Comparison of ENCODE assay signal across 1 cellular context in genomic region chr7:111029574-111030357, GRCh38.
TF ChIP-seq lines count a peak whose summit lies in the region.

No MANE protein-coding gene starts in this region.

TF ChIP-seq in HepG2, 621 proteins besides CTCF, POLR2A, EP300 and RAD21 (continued from another document):
- TF ChIP-seq ZNF800 (CRISPR knock-in tag; IDR thresholded peaks at IDR 0.05) = peak; percentile 68; the same call in 1 of the 2 replicates
- no peak for TF ChIP-seq KAT7 (CRISPR knock-in tag; IDR thresholded peaks at IDR 0.05; ENCODE audit: borderline replicate concordance)
- no peak for TF ChIP-seq ZBTB3 (CRISPR knock-in tag; IDR thresholded peaks at IDR 0.05; ENCODE audit: borderline replicate concordance, low read depth)
- TF ChIP-seq PHF21A (CRISPR knock-in tag; IDR thresholded peaks at IDR 0.05) = no peak
- 0 out of 2 replicates have a peak, but pooled peaks have one; percentile 30 for TF ChIP-seq HOXA5 (CRISPR knock-in tag; IDR thresholded peaks at IDR 0.05)
- peak; percentile 2 for TF ChIP-seq ASH2L (IDR thresholded peaks at IDR 0.05; ENCODE audit: insufficient read length, low read depth, low read length)
